In the genomic region with DNA sequence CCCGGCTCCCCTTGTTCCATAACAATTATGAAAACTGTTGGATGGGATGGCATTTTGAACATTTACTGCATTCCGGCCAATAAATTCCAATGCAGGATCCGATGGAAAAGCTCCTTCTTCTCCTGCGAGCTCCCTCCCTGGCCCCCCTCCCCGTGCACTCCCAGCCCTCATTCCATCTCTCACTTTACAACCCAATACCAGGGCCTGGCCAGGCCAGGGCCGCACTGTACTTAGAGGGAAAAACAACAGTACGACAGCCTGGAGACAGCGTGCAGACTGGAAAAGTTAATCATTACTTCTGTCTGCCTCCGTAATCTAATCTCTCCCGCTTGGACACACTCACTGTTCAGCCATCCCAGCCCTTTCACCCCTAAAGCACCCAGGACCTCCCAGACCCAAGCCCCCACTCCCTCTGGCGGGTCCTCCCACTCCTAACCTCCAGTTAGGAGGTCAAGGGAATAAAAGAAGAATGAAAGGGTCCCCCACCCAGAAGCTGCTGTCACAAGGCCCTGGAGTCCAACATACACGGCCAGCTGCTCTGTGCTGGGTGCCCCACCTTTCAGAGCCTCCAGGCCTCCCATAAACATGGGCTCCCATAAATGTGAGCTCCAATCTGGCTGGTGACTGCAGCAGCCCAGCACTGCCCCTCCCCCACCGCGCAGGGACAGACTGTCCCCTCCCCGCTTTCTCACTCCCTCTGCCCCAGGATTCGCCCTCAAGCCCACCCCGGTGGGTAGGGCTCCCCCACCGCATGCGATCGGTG, we compare ENCODE assay signal across 8 cellular contexts. TPM values are rescaled to one million over a fixed set of nuclear protein-coding genes. Genes with fewer than 3 reads are reported as not detected.
DNase-seq lines count a peak whose midpoint lies in the region; ATAC-seq and TF ChIP-seq lines count a peak whose summit lies in the region.

No MANE protein-coding gene starts in this region.

- H3K4me3 ChIP-seq in cardiac muscle cell, result peak overlapping the region; percentile 7
- no peak overlapping the region for H3K4me3 ChIP-seq in mammary epithelial cell (replicated peaks in 1 of 3; ENCODE audit: insufficient read depth in 1 of 3, low read depth in 2 of 3, low read length in 3 of 3)
- peak overlapping the region in 1 of 2 experiments; percentile 65 for H3K4me3 ChIP-seq in mesenchymal stem cell (ENCODE audit: insufficient read depth in 1 of 2, low read depth in 1 of 2, low read length in 2 of 2)
- peak overlapping the region in 1 of 2 donors; percentile 27 for H3K4me3 ChIP-seq in vagina

- 21% methylated on average over 12 of the region's 20 CpGs for WGBS in mammary epithelial cell (ENCODE audit: low coverage, missing lambda C conversion rate)
- WGBS in mesenchymal stem cell, result 16% methylated on average over 20 of the region's 20 CpGs

- H4K20me1 ChIP-seq in mammary epithelial cell (ENCODE audit: insufficient read depth, low read length), result no peaks in the 10 kb centered on the region

- peaks cover 97% of the 10 kb centered on the region for H3K79me2 ChIP-seq in mammary epithelial cell (ENCODE audit: insufficient read depth, low read length)

- H3K9ac ChIP-seq in mammary epithelial cell (ENCODE audit: insufficient read depth, low read length), result peak overlapping the region; percentile 35
- H3K9ac ChIP-seq in mesenchymal stem cell (ENCODE audit: low read length), result peak overlapping the region; percentile 74

- H2BK15ac ChIP-seq in mesenchymal stem cell (ENCODE audit: low read depth, poor library complexity, severe bottlenecking), result peak overlapping the region; percentile 63

- H2BK12ac ChIP-seq in mesenchymal stem cell (ENCODE audit: low read length in 2 of 2), result peak overlapping the region; percentile 98 to 99

- H3K9me3 ChIP-seq in cardiac muscle cell (ENCODE audit: low read depth), result no peaks in the 10 kb centered on the region
- H3K9me3 ChIP-seq in mammary epithelial cell (replicated peaks; ENCODE audit: insufficient read depth, low read length), result no peaks in the 10 kb centered on the region
- H3K9me3 ChIP-seq in mesenchymal stem cell (ENCODE audit: control insufficient read depth, low read length), result no peaks in the 10 kb centered on the region
- no peaks in the 10 kb centered on the region for H3K9me3 ChIP-seq in vagina

- peak overlapping the region; percentile 96 for H2AK5ac ChIP-seq in mesenchymal stem cell (ENCODE audit: low read length, severe bottlenecking)

- peak overlapping the region; percentile 99 for H2BK5ac ChIP-seq in mesenchymal stem cell (ENCODE audit: low read depth, low read length, poor library complexity, severe bottlenecking)

- ATAC-seq in Right ventricle myocardium inferior (no peak), HG03159 (IDR thresholded peaks at IDR 0.05; ENCODE audit: unreplicated experiment) (no peak)

- H2AFZ ChIP-seq in mammary epithelial cell (ENCODE audit: low read depth, low read length) (peak overlapping the region; percentile 15), mesenchymal stem cell (ENCODE audit: low read depth, low read length) (no peak overlapping the region)

- DNase-seq in cardiac muscle cell (ENCODE audit: low read depth in 1 of 2, low spot score in 1 of 2) (peak; percentile 68 to 84), Right ventricle myocardium inferior (ENCODE audit: missing footprints) (no peak), mammary epithelial cell (no peak), mesenchymal stem cell (peak; percentile 95), vagina (ENCODE audit: extremely low spot score in 2 of 2) (no peak), UCSD-AML1 (lab: John Stamatoyannopoulos, UW; ENCODE audit: unreplicated experiment) (no peak)
- no peak for DNase-seq in stimulated activated naive CD4-positive, alpha-beta T cell (lab: John Stamatoyannopoulos, UW)

- CTCF ChIA-PET in mammary epithelial cell (lab: Charles Lee; ENCODE audit: low non-redundant PET), result no interaction called here

- peak overlapping the region; percentile 88 to 98 for H3K18ac ChIP-seq in mesenchymal stem cell (ENCODE audit: low read depth in 1 of 2, low read length in 2 of 2)

- TF ChIP-seq POLR2A in vagina (IDR thresholded peaks at IDR 0.05), result no peak

- peak overlapping the region; percentile 58 for H3K4me2 ChIP-seq in mammary epithelial cell (ENCODE audit: insufficient read depth, low read depth, low read length)
- peak overlapping the region; percentile 56 for H3K4me2 ChIP-seq in mesenchymal stem cell (ENCODE audit: low read length, poor library complexity, severe bottlenecking)

- dilution Hi-C loops in mammary epithelial cell (cut with HindIII; ENCODE audit: low sequenced_read_pairs), result no loop called here

- no peaks in the 10 kb centered on the region for H3K79me1 ChIP-seq in mesenchymal stem cell (replicated peaks; ENCODE audit: low read length, poor library complexity, severe bottlenecking)

- TF ChIP-seq CTCF in cardiac muscle cell (IDR thresholded peaks at IDR 0.05; ENCODE audit: low read depth, low read length) (no peak), mammary epithelial cell (conservative IDR thresholded peaks at IDR 0.05 in 1 of 2, IDR thresholded peaks at IDR 0.05 in 1 of 2; ENCODE audit: extremely low read depth in 1 of 2, insufficient read depth in 1 of 2, low read depth in 1 of 2, low read length in 2 of 2) (no peak), vagina (IDR thresholded peaks at IDR 0.05) (no peak)

- no TSS peak for BruUV-seq in mammary epithelial cell (replicated peaks; lab: Mats Ljungman, UMichigan)

- peak overlapping the region; percentile 77 for H2BK120ac ChIP-seq in mesenchymal stem cell (ENCODE audit: low read depth, low read length)

- peak overlapping the region; percentile 84 for H3K27ac ChIP-seq in cardiac muscle cell
- peak overlapping the region; percentile 36 for H3K27ac ChIP-seq in mammary epithelial cell (ENCODE audit: insufficient read depth, low read depth, low read length)
- H3K27ac ChIP-seq in mesenchymal stem cell (ENCODE audit: low read length, poor library complexity, severe bottlenecking), result peak overlapping the region; percentile 99
- H3K27ac ChIP-seq in vagina, result peak overlapping the region; percentile 94

- H3K27me3 ChIP-seq in cardiac muscle cell (no peaks in the 10 kb centered on the region), mammary epithelial cell (ENCODE audit: insufficient read depth, low read length) (no peaks in the 10 kb centered on the region), mesenchymal stem cell (ENCODE audit: control insufficient read depth in 1 of 2, insufficient read depth in 1 of 2, low read length in 2 of 2) (no peaks in the 10 kb centered on the region), vagina (no peaks in the 10 kb centered on the region)

- H3K14ac ChIP-seq in mesenchymal stem cell (ENCODE audit: low read length in 2 of 2), result no peak overlapping the region

- intact Hi-C loops in Right ventricle myocardium inferior (cut with DNase I), result no loop called here
- intact Hi-C loops in mammary epithelial cell (cut with micrococcal nuclease), result no loop called here
- intact Hi-C loops in vagina (cut with DNase I), result no loop called here

- in situ Hi-C loops in mammary epithelial cell (cut with MboI; ENCODE audit: low sequenced_read_pairs in 2 of 2), result no loop called here

- H4K8ac ChIP-seq in mesenchymal stem cell (ENCODE audit: low read length), result peak overlapping the region; percentile 83

- peaks cover 90% of the 10 kb centered on the region for H3K4me1 ChIP-seq in cardiac muscle cell (ENCODE audit: low read depth)
- H3K4me1 ChIP-seq in mammary epithelial cell (ENCODE audit: insufficient read depth, low read length), result peaks cover 59% of the 10 kb centered on the region
- peaks cover 63% of the 10 kb centered on the region for H3K4me1 ChIP-seq in mesenchymal stem cell (ENCODE audit: control insufficient read depth, insufficient read depth, low read depth, low read length)
- H3K4me1 ChIP-seq in vagina, result peaks cover 97% of the 10 kb centered on the region

- peak overlapping the region in 1 of 2 experiments; percentile 9 for H3K23ac ChIP-seq in mesenchymal stem cell (ENCODE audit: low read length in 2 of 2)

- H3K36me3 ChIP-seq in cardiac muscle cell (no peaks in the 10 kb centered on the region), mammary epithelial cell (ENCODE audit: insufficient read depth, low read length) (no peaks in the 10 kb centered on the region), mesenchymal stem cell (ENCODE audit: control insufficient read depth in 1 of 2, insufficient read depth in 2 of 2, low read depth in 1 of 2, low read length in 2 of 2) (peaks cover 19 to 23% of the 10 kb centered on the region in 2 experiments), vagina (no peaks in the 10 kb centered on the region)

- H3K4ac ChIP-seq in mesenchymal stem cell (ENCODE audit: low read depth in 1 of 2, low read length in 2 of 2), result peak overlapping the region; percentile 84 to 95

- H4K91ac ChIP-seq in mesenchymal stem cell (ENCODE audit: low read length), result peak overlapping the region; percentile 96

RNA-seq across cellular contexts. Expression of a gene that starts 20.6 kb away (rescaled TPM):
- total RNA-seq in cardiac muscle cell (93.1 and 129 TPM in 2 replicates), Right ventricle myocardium inferior (12.0 TPM), mammary epithelial cell (10 to 100 TPM; 15.7 to 20.0 TPM), vagina (34.1 TPM)
- polyA plus RNA-seq in cardiac muscle cell (60.1 and 80.8 TPM in 2 replicates), mammary epithelial cell (8.2 TPM)
- polyA minus RNA-seq in mammary epithelial cell, result 53.8 TPM
- 9.6 TPM for polyA plus RNA-seq in mesenchymal stem cell (2013, experiment 1 of 2)
- 9.9 TPM for polyA plus RNA-seq in mesenchymal stem cell (2013, experiment 2 of 2)

Comparison
In these comparisons a context has a peak if more than half of its experiments do, and no peak if none do; other contexts are left out.
1. DNase-seq: peak in cardiac muscle cell (2 of 2) and mesenchymal stem cell (single experiment); none in Right ventricle myocardium inferior (single experiment), mammary epithelial cell (single experiment), vagina (0 of 2), stimulated activated naive CD4-positive, alpha-beta T cell (0 of 6) and UCSD-AML1 (single experiment).
2. H3K27ac ChIP-seq: peak in every context shown above with its lines; median percentile 99 in mesenchymal stem cell; 94 in vagina; 84 in cardiac muscle cell; 36 in mammary epithelial cell.